ENCODE assay signal across 4 cellular contexts in genomic region chr4:60879135-60879701, GRCh38.
A peak's percentile ranks its signal among the peaks of the same experiment; 100 is the strongest.
TF ChIP-seq lines count a peak whose summit lies in the region.

No MANE protein-coding gene starts in this region.

TF ChIP-seq in SK-N-SH treated with all-trans-retinoic acid at 6 μM for 48 hours, 23 proteins besides CTCF, POLR2A, EP300 and RAD21:
- TF ChIP-seq BACH2 (CRISPR knock-in tag; IDR thresholded peaks at IDR 0.05; ENCODE audit: borderline replicate concordance) (no peak), ZNF8 (CRISPR knock-in tag; IDR thresholded peaks at IDR 0.05) (peak; percentile 94)

TF ChIP-seq in SK-N-SH, 30 proteins besides CTCF, POLR2A, EP300 and RAD21:
- no peak for TF ChIP-seq SMC3 (IDR thresholded peaks at IDR 0.05; ENCODE audit: low read depth, low read length)
- no peak for TF ChIP-seq YY1 (IDR thresholded peaks at IDR 0.05; ENCODE audit: low read depth)
- no peak for TF ChIP-seq MXI1 (IDR thresholded peaks at IDR 0.05; ENCODE audit: low read depth, low read length)

TF ChIP-seq in HepG2, 621 proteins besides CTCF, POLR2A, EP300 and RAD21:
- TF ChIP-seq MAFK (conservative IDR thresholded peaks at IDR 0.05 in 1 of 2, IDR thresholded peaks at IDR 0.05 in 1 of 2; ENCODE audit: low read length in 2 of 2) (peak in 1 of 2 experiments; percentile 45; a peak in 2 of 4 replicates), RARG (CRISPR knock-in tag; IDR thresholded peaks at IDR 0.05; ENCODE audit: low read depth) (no peak), NFE2L2 (IDR thresholded peaks at IDR 0.05; ENCODE audit: low read length) (peak; percentile 67), MAFF (IDR thresholded peaks at IDR 0.05; ENCODE audit: low read depth, low read length) (0 out of 2 replicates have a peak, but pooled peaks have one; percentile 28), IKZF1 (IDR thresholded peaks at IDR 0.05) (no peak)
TF ChIP-seq in HepG2: peak in this region for 3.

TF ChIP-seq in IMR-90, 13 proteins besides CTCF, POLR2A, EP300 and RAD21:
- TF ChIP-seq SMC3 (IDR thresholded peaks at IDR 0.05; ENCODE audit: low read depth, low read length) = no peak
- TF ChIP-seq FOS (IDR thresholded peaks at IDR 0.05; ENCODE audit: low read depth, low read length) = no peak
- TF ChIP-seq ELK1 (IDR thresholded peaks at IDR 0.05; ENCODE audit: borderline replicate concordance, low read depth, low read length) = no peak
- peak; percentile 14; the same call in 1 of the 2 replicates for TF ChIP-seq MAFK (IDR thresholded peaks at IDR 0.05; ENCODE audit: low read depth, low read length)
- TF ChIP-seq MAZ (IDR thresholded peaks at IDR 0.05; ENCODE audit: borderline replicate concordance, low read depth, low read length) = no peak
- peak; percentile 74 for TF ChIP-seq NFE2L2 (IDR thresholded peaks at IDR 0.05; ENCODE audit: low read depth, low read length)
